In the genomic region with DNA sequence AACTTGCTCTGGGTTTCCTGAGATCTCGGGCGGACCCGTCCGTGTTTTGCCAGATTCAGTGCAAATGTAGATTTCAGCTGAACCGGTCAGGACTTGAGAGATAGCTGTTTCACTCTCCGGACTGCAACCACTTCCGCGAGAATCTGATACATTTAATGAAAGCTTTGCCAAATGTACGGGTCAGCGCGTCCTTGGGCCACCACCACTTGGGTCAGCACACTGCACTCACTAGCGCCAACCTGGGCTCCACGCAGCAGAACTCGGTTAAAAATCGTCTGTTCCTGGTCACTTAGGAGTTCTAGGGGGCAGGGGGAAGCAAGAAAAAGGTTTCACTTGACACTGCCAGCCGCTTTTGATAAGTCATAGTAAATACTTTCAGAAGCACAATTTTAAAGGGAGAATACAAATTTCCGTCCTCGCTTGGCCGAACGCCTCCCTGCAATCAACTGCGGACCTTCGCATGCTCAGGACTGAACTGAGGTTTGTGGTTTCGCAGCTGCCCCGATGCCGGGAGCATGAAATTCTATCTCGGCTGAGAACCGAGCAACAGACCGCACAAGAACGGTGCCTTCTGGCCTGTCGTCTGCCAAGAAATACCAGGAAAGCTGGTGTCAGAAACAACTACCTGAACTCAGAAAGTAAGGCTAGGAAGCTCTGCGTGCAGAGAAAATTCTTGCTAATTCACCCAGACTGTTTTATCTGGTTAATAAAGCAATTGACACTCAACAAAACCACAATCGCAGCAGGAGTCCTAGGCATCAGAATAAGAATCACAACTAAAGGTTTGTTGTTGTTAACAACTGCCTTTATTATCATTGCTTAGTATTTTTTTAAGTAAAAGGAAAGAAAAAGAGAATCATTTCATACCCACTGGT, we compare ENCODE assay signal across 1 cellular context.
TF ChIP-seq lines count a peak whose summit lies in the region.

No MANE protein-coding gene starts in this region.

TF ChIP-seq in endothelial cell of umbilical vein, 7 proteins besides CTCF, POLR2A, EP300 and RAD21:
- TF ChIP-seq EZH2 (IDR thresholded peaks at IDR 0.05; ENCODE audit: borderline replicate concordance, low read depth, low read length, severe bottlenecking) (no peak), MYC (IDR thresholded peaks at IDR 0.05; ENCODE audit: low read depth, low read length) (no peak), POLR2AphosphoS5 (IDR thresholded peaks at IDR 0.05; ENCODE audit: insufficient read depth, low read depth, low read length) (no peak), FOS (IDR thresholded peaks at IDR 0.05; ENCODE audit: borderline replicate concordance, insufficient read depth, low read length) (no peak), GATA2 (IDR thresholded peaks at IDR 0.05; ENCODE audit: insufficient read depth, insufficient read length, low read depth, low read length) (no peak), JUN (IDR thresholded peaks at IDR 0.05; ENCODE audit: borderline replicate concordance, insufficient read depth, insufficient read length, low read depth) (no peak)
- TF ChIP-seq, protein P1, sequence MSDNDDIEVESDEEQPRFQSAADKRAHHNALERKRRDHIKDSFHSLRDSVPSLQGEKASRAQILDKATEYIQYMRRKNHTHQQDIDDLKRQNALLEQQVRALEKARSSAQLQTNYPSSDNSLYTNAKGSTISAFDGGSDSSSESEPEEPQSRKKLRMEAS (IDR thresholded peaks at IDR 0.05; ENCODE audit: insufficient read depth, insufficient read length) = no peak
TF ChIP-seq in endothelial cell of umbilical vein: peak in this region for 0.
